Comparison of ENCODE assay signal across 6 cellular contexts in the genomic region with DNA sequence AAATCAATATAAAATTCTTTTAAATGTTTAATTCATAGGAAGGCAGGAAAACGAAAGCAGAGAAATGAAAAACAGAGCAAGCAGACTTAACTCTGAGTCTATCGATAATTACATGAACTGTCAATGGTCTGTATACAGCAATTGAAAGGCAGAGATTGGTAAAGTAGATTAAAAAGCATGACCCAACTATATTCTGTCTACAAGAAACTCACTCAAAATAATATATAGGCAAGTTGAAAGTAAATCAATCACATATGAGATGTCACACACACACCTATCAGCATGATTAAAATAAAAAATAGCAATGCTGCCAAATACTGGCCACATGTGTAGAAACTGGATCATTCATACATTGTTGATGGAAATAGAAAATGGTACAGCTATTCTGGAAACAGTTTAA.
"Had no signal": no experiment of that assay in that cellular context is flagged by ENCODE, and none has a peak within 500 bp of the region (broad histone marks: within the 10 kb centered on the region; RNA-seq: fewer than 3 reads in every experiment).

No MANE protein-coding gene starts in this region.

- H3K4me3 ChIP-seq: K562 had no signal

- H3K27ac ChIP-seq: HL-60, KMS-11 had no signal

- DNase-seq: IMR-90, KBM-7, KG1 had no signal
